27 cellular contexts compared by ENCODE assay signal in the genomic region with DNA sequence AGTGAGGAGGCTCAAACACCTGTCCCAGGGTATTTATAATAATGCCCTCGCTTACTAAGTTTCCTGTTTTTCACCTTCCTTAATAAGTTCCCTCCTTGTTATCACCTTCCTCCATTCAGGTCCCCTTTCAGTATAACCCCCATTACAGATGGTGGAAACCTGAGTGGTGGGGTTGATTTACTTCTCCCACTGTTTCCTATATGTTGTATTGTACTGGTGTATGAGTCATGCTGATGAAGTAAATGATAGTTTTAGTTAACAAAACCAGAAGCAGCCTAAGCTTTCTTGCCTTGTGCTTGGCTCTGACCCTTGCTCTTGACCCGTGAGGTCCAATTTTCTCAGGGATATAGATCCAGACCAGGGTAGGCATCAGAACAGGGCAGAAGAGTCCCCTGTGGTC. TPM values are rescaled to one million over a fixed set of nuclear protein-coding genes. Genes with fewer than 3 reads are reported as not detected.
"Had no signal": no experiment of that assay in that cellular context is flagged by ENCODE, and none has a peak within 500 bp of the region (broad histone marks: within the 10 kb centered on the region; RNA-seq: fewer than 3 reads in every experiment).

No MANE protein-coding gene starts in this region.

- H3K9me3 Mint-ChIP-seq: IgD-negative memory B cell had no signal

- FAIRE-seq: HTR-8/SVneo, K562 had no signal

- DNase-seq: Kasumi-1, MM.1S, NCI-H1092, NCI-H1105 treated with DMSO at 0.1 percent for 48 hours, NCI-H1417 treated with DMSO at 0.1 percent for 48 hours, NCI-H146, NCI-H1694 treated with DMSO at 0.1 percent for 48 hours, NCI-H1930, NCI-H2081, NCI-H2107, NCI-H2227 treated with DMSO at 0.1 percent for 48 hours, NCI-H524, NCI-H526 treated with DMSO at 0.1 percent for 48 hours, NCI-H774, PC-3, SHP77 had no signal

- H3K4me3 ChIP-seq: K562 had no signal

- ATAC-seq: K562, Panc1, PC-3, SK-N-SH treated with all-trans-retinoic acid at 6 μM for 48 hours had no signal

- H3K4me2 ChIP-seq: KMS-11 had no signal

- H3K27ac Mint-ChIP-seq: IgD-negative memory B cell had no signal

- H3K9ac ChIP-seq: KMS-11 had no signal

- H3K27ac ChIP-seq: HL-60, KMS-11, RWPE1 had no signal

- H3K4me3 Mint-ChIP-seq: IgD-negative memory B cell had no signal

- H3K27me3 Mint-ChIP-seq: IgD-negative memory B cell had no signal

RNA-seq across cellular contexts. Expression of a gene that starts 22.3 kb away (rescaled TPM):
- total RNA-seq: K562, M059J, NCI-H460, PC-3, SK-MEL-5 had no signal
- polyA plus RNA-seq: IgD-negative memory B cell, K562 had no signal
